Comparison of ENCODE assay signal across 1 cellular context in the genomic region with DNA sequence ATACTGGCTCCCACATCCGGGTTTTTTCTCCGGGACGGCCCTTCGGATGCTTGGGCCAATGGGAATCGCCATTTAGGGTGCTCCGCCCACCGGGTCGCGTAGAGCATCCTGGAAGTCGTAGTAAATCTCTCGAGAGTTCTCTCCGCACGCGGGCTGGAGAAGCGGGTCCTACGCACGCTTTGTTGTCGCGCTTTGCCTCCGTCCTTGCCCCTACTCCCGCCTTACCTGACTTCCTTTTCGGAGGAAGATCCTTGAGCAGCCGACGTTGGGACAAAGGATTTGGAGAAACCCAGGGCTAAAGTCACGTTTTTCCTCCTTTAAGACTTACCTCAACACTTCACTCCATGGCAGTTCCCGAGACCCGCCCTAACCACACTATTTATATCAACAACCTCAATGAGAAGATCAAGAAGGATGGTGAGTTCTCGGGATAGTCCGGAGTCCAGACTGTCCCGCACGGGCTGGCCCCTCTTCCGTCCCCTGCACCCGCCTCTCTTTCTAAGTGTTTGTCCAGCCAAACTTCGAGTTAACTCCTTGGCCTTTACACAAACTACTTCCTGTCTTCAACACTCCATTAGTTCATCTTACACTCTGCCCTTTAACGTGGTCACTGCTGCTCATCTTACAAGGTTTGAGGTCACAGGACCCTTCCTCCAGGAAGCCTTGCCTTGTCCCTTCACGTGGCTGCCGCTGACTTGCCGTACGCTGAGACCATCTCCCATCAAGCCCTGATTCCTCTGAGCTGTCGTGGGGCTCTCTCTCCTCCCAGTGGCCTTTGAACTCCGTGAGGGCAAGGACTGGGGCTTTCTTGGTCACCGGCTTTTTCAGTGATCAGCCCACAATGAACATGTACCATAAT.
TF ChIP-seq lines count a peak whose summit lies in the region.

A gene (plus strand): TSS at position 139 of the 859 bp plus-strand sequence. CDS start 206 bp downstream, at position 345.

TF ChIP-seq in WTC11, 78 proteins besides CTCF, POLR2A, EP300 and RAD21 (continued from another document and continues in another):
- TF ChIP-seq, protein P1, sequence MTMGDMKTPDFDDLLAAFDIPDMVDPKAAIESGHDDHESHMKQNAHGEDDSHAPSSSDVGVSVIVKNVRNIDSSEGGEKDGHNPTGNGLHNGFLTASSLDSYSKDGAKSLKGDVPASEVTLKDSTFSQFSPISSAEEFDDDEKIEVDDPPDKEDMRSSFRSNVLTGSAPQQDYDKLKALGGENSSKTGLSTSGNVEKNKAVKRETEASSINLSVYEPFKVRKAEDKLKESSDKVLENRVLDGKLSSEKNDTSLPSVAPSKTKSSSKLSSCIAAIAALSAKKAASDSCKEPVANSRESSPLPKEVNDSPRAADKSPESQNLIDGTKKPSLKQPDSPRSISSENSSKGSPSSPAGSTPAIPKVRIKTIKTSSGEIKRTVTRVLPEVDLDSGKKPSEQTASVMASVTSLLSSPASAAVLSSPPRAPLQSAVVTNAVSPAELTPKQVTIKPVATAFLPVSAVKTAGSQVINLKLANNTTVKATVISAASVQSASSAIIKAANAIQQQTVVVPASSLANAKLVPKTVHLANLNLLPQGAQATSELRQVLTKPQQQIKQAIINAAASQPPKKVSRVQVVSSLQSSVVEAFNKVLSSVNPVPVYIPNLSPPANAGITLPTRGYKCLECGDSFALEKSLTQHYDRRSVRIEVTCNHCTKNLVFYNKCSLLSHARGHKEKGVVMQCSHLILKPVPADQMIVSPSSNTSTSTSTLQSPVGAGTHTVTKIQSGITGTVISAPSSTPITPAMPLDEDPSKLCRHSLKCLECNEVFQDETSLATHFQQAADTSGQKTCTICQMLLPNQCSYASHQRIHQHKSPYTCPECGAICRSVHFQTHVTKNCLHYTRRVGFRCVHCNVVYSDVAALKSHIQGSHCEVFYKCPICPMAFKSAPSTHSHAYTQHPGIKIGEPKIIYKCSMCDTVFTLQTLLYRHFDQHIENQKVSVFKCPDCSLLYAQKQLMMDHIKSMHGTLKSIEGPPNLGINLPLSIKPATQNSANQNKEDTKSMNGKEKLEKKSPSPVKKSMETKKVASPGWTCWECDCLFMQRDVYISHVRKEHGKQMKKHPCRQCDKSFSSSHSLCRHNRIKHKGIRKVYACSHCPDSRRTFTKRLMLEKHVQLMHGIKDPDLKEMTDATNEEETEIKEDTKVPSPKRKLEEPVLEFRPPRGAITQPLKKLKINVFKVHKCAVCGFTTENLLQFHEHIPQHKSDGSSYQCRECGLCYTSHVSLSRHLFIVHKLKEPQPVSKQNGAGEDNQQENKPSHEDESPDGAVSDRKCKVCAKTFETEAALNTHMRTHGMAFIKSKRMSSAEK (CRISPR knock-in tag; IDR thresholded peaks at IDR 0.05; ENCODE audit: borderline replicate concordance) = no peak
- TF ChIP-seq, protein P2, sequence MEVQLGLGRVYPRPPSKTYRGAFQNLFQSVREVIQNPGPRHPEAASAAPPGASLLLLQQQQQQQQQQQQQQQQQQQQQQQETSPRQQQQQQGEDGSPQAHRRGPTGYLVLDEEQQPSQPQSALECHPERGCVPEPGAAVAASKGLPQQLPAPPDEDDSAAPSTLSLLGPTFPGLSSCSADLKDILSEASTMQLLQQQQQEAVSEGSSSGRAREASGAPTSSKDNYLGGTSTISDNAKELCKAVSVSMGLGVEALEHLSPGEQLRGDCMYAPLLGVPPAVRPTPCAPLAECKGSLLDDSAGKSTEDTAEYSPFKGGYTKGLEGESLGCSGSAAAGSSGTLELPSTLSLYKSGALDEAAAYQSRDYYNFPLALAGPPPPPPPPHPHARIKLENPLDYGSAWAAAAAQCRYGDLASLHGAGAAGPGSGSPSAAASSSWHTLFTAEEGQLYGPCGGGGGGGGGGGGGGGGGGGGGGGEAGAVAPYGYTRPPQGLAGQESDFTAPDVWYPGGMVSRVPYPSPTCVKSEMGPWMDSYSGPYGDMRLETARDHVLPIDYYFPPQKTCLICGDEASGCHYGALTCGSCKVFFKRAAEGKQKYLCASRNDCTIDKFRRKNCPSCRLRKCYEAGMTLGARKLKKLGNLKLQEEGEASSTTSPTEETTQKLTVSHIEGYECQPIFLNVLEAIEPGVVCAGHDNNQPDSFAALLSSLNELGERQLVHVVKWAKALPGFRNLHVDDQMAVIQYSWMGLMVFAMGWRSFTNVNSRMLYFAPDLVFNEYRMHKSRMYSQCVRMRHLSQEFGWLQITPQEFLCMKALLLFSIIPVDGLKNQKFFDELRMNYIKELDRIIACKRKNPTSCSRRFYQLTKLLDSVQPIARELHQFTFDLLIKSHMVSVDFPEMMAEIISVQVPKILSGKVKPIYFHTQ (CRISPR knock-in tag; IDR thresholded peaks at IDR 0.05) = no peak
- TF ChIP-seq TCF7 (CRISPR knock-in tag; IDR thresholded peaks at IDR 0.05; ENCODE audit: low read depth) = no peak
- TF ChIP-seq ELF4 (CRISPR knock-in tag; IDR thresholded peaks at IDR 0.05; ENCODE audit: low read depth) = no peak
- no peak for TF ChIP-seq MYBL2 (CRISPR knock-in tag; IDR thresholded peaks at IDR 0.05)
- no peak for TF ChIP-seq GRHL2 (CRISPR knock-in tag; IDR thresholded peaks at IDR 0.05; ENCODE audit: insufficient replicate concordance, severe bottlenecking)
- TF ChIP-seq, protein P3, sequence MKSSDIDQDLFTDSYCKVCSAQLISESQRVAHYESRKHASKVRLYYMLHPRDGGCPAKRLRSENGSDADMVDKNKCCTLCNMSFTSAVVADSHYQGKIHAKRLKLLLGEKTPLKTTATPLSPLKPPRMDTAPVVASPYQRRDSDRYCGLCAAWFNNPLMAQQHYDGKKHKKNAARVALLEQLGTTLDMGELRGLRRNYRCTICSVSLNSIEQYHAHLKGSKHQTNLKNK (CRISPR knock-in tag; IDR thresholded peaks at IDR 0.05) = no peak
- TF ChIP-seq JAZF1 (CRISPR knock-in tag; IDR thresholded peaks at IDR 0.05) = no peak
- no peak for TF ChIP-seq NFE2L1 (CRISPR knock-in tag; IDR thresholded peaks at IDR 0.05)
- TF ChIP-seq FOXP1 (CRISPR knock-in tag; IDR thresholded peaks at IDR 0.05; ENCODE audit: borderline replicate concordance) = no peak
- no peak for TF ChIP-seq SMAD4 (CRISPR knock-in tag; IDR thresholded peaks at IDR 0.05)
- no peak for TF ChIP-seq ESRRA (CRISPR knock-in tag; IDR thresholded peaks at IDR 0.05; ENCODE audit: borderline replicate concordance)
- TF ChIP-seq, protein P4, sequence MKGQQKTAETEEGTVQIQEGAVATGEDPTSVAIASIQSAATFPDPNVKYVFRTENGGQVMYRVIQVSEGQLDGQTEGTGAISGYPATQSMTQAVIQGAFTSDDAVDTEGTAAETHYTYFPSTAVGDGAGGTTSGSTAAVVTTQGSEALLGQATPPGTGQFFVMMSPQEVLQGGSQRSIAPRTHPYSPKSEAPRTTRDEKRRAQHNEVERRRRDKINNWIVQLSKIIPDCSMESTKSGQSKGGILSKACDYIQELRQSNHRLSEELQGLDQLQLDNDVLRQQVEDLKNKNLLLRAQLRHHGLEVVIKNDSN (CRISPR knock-in tag; IDR thresholded peaks at IDR 0.05) = peak; percentile 42; the same call in 1 of the 2 replicates
- TF ChIP-seq ETV6 (CRISPR knock-in tag; IDR thresholded peaks at IDR 0.05) = no peak
- TF ChIP-seq ZBTB21 (CRISPR knock-in tag; IDR thresholded peaks at IDR 0.05; ENCODE audit: borderline replicate concordance) = no peak
- 0 out of 2 replicates have a peak, but pooled peaks have one; percentile 17 for TF ChIP-seq ZNF219 (CRISPR knock-in tag; IDR thresholded peaks at IDR 0.05; ENCODE audit: borderline replicate concordance)
- TF ChIP-seq NR2C2 (CRISPR knock-in tag; IDR thresholded peaks at IDR 0.05) = peak; percentile 65
- no peak for TF ChIP-seq ZNF263 (CRISPR knock-in tag; IDR thresholded peaks at IDR 0.05; ENCODE audit: low read depth)
- TF ChIP-seq, protein P5, sequence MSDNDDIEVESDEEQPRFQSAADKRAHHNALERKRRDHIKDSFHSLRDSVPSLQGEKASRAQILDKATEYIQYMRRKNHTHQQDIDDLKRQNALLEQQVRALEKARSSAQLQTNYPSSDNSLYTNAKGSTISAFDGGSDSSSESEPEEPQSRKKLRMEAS (CRISPR knock-in tag; IDR thresholded peaks at IDR 0.05) = peak; percentile 70
- no peak for TF ChIP-seq ZNF317 (CRISPR knock-in tag; IDR thresholded peaks at IDR 0.05; ENCODE audit: borderline replicate concordance, low read depth)
- no peak; the same call in 1 of the 2 replicates for TF ChIP-seq OVOL2 (CRISPR knock-in tag; IDR thresholded peaks at IDR 0.05; ENCODE audit: borderline replicate concordance)
- no peak for TF ChIP-seq RELA (CRISPR knock-in tag; IDR thresholded peaks at IDR 0.05; ENCODE audit: borderline replicate concordance)
- no peak for TF ChIP-seq ZNF416 (CRISPR knock-in tag; IDR thresholded peaks at IDR 0.05)
- TF ChIP-seq, protein P6, sequence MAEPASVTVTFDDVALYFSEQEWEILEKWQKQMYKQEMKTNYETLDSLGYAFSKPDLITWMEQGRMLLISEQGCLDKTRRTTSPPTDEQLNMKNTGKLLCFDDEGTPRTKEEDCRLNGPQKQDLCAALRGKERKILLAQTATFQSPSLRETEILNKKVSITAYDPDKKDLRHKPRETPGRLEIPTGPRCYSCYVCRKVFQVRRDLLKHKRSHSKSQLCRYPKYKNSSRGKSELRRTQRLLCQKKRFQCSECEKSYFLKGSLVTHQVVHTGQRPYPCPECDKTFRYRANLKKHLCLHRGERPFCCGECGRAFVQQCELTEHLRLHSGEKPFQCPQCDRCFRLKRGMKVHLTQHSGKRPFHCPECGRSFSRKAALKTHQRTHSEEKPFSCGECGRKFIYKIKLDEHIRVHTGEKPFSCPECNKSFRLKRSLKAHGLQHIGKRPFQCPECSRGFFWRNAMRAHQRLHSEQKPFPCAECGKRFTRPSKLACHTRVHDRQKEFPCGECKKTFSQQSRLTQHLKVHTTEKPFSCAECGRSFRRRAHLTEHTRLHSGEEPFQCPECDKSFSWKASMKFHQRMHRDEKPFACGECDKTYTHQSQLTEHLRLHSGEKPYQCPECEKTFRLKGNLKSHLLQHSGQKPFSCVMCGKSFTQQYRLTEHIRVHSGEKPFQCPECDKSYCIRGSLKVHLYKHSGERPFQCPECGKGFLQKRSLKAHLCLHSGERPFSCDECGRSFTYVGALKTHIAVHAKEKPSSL (CRISPR knock-in tag; conservative IDR thresholded peaks at IDR 0.05) = no peak
- TF ChIP-seq NFYB (CRISPR knock-in tag; conservative IDR thresholded peaks at IDR 0.05; ENCODE audit: low read depth) = no peak
- TF ChIP-seq, protein P7, sequence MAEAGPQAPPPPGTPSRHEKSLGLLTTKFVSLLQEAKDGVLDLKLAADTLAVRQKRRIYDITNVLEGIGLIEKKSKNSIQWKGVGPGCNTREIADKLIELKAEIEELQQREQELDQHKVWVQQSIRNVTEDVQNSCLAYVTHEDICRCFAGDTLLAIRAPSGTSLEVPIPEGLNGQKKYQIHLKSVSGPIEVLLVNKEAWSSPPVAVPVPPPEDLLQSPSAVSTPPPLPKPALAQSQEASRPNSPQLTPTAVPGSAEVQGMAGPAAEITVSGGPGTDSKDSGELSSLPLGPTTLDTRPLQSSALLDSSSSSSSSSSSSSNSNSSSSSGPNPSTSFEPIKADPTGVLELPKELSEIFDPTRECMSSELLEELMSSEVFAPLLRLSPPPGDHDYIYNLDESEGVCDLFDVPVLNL (CRISPR knock-in tag; IDR thresholded peaks at IDR 0.05; ENCODE audit: borderline replicate concordance, low read depth) = no peak
- TF ChIP-seq JUN (CRISPR knock-in tag; IDR thresholded peaks at IDR 0.05) = peak; percentile 59
- TF ChIP-seq, protein P8, sequence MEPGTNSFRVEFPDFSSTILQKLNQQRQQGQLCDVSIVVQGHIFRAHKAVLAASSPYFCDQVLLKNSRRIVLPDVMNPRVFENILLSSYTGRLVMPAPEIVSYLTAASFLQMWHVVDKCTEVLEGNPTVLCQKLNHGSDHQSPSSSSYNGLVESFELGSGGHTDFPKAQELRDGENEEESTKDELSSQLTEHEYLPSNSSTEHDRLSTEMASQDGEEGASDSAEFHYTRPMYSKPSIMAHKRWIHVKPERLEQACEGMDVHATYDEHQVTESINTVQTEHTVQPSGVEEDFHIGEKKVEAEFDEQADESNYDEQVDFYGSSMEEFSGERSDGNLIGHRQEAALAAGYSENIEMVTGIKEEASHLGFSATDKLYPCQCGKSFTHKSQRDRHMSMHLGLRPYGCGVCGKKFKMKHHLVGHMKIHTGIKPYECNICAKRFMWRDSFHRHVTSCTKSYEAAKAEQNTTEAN (CRISPR knock-in tag; IDR thresholded peaks at IDR 0.05) = no peak
- no peak for TF ChIP-seq EMX1 (CRISPR knock-in tag; IDR thresholded peaks at IDR 0.05)
- no peak for TF ChIP-seq CREM (CRISPR knock-in tag; IDR thresholded peaks at IDR 0.05)
- peak; percentile 62; the same call in 1 of the 2 replicates for TF ChIP-seq FOXK1 (CRISPR knock-in tag; IDR thresholded peaks at IDR 0.05)
- TF ChIP-seq, protein P9, sequence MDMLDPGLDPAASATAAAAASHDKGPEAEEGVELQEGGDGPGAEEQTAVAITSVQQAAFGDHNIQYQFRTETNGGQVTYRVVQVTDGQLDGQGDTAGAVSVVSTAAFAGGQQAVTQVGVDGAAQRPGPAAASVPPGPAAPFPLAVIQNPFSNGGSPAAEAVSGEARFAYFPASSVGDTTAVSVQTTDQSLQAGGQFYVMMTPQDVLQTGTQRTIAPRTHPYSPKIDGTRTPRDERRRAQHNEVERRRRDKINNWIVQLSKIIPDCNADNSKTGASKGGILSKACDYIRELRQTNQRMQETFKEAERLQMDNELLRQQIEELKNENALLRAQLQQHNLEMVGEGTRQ (CRISPR knock-in tag; IDR thresholded peaks at IDR 0.05) = no peak
- no peak for TF ChIP-seq NR3C1 (CRISPR knock-in tag; conservative IDR thresholded peaks at IDR 0.05; ENCODE audit: low read depth)
- no peak for TF ChIP-seq MXD4 (CRISPR knock-in tag; IDR thresholded peaks at IDR 0.05; ENCODE audit: borderline replicate concordance)
- TF ChIP-seq, protein P10, sequence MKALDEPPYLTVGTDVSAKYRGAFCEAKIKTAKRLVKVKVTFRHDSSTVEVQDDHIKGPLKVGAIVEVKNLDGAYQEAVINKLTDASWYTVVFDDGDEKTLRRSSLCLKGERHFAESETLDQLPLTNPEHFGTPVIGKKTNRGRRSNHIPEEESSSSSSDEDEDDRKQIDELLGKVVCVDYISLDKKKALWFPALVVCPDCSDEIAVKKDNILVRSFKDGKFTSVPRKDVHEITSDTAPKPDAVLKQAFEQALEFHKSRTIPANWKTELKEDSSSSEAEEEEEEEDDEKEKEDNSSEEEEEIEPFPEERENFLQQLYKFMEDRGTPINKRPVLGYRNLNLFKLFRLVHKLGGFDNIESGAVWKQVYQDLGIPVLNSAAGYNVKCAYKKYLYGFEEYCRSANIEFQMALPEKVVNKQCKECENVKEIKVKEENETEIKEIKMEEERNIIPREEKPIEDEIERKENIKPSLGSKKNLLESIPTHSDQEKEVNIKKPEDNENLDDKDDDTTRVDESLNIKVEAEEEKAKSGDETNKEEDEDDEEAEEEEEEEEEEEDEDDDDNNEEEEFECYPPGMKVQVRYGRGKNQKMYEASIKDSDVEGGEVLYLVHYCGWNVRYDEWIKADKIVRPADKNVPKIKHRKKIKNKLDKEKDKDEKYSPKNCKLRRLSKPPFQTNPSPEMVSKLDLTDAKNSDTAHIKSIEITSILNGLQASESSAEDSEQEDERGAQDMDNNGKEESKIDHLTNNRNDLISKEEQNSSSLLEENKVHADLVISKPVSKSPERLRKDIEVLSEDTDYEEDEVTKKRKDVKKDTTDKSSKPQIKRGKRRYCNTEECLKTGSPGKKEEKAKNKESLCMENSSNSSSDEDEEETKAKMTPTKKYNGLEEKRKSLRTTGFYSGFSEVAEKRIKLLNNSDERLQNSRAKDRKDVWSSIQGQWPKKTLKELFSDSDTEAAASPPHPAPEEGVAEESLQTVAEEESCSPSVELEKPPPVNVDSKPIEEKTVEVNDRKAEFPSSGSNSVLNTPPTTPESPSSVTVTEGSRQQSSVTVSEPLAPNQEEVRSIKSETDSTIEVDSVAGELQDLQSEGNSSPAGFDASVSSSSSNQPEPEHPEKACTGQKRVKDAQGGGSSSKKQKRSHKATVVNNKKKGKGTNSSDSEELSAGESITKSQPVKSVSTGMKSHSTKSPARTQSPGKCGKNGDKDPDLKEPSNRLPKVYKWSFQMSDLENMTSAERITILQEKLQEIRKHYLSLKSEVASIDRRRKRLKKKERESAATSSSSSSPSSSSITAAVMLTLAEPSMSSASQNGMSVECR (CRISPR knock-in tag; IDR thresholded peaks at IDR 0.05; ENCODE audit: borderline replicate concordance) = peak; percentile 21; the same call in 1 of the 2 replicates
- no peak for TF ChIP-seq TP53 (CRISPR knock-in tag; IDR thresholded peaks at IDR 0.05)
